Comparison of ENCODE assay signal across 8 cellular contexts in genomic region chr12:14810953-14811483, GRCh38. TPM values are rescaled to one million over a fixed set of nuclear protein-coding genes. Genes with fewer than 3 reads are reported as not detected.
DNase-seq lines count a peak whose midpoint lies in the region; ATAC-seq and TF ChIP-seq lines count a peak whose summit lies in the region.

No MANE protein-coding gene starts in this region.

- intact Hi-C loops in activated T-helper 1 cell treated with anti-CD3 and anti-CD28 coated beads, Interleukin-12 subunit alpha, Interleukin-12 subunit beta, Interleukin-2, Interleukin-4 antibody, amounts not matched to agents 30 ng/mL and 10 ng/mL and 1 ng/mL, durations not matched to agents 14 hours and 24 hours and 36 hours (cut with micrococcal nuclease), result no loop called here

- DNase-seq in ACHN (peak; percentile 67), GM10266 (ENCODE audit: extremely low spot score) (no peak), RPMI7951 (ENCODE audit: low read depth) (peak; percentile 32), glomerular visceral epithelial cell (ENCODE audit: extremely low spot score) (peak; percentile 25), GDM1 (lab: John Stamatoyannopoulos, UW) (no peak)
- DNase-seq in activated T-helper 1 cell treated with anti-CD3 and anti-CD28 coated beads, Interleukin-12 subunit alpha, Interleukin-12 subunit beta, Interleukin-2, Interleukin-4 antibody, amounts not matched to agents 30 ng/mL and 10 ng/mL and 1 ng/mL, durations not matched to agents 14 hours and 24 hours and 36 hours (ENCODE audit: low spot score), result no peak
- DNase-seq in activated effector memory CD4-positive, alpha-beta T cell treated with Interleukin-2 at 50 U/mL for 16 hours, result no peak

- ATAC-seq in HG03342 (IDR thresholded peaks at IDR 0.05; ENCODE audit: unreplicated experiment), result no peak

- H3K27ac Mint-ChIP-seq in activated T-helper 1 cell treated with anti-CD3 and anti-CD28 coated beads, Interleukin-12 subunit alpha, Interleukin-12 subunit beta, Interleukin-2, Interleukin-4 antibody, amounts not matched to agents 30 ng/mL and 10 ng/mL and 1 ng/mL, durations not matched to agents 14 hours and 24 hours and 36 hours, result no peak overlapping the region

- in situ Hi-C loops in ACHN (cut with HindIII; ENCODE audit: low pct_ligation_motif_present, low pct_unique_long_range_greater_than_20kb, low sequenced_read_pairs), result no loop called here

- H3K9me3 Mint-ChIP-seq in activated T-helper 1 cell treated with anti-CD3 and anti-CD28 coated beads, Interleukin-12 subunit alpha, Interleukin-12 subunit beta, Interleukin-2, Interleukin-4 antibody, amounts not matched to agents 30 ng/mL and 10 ng/mL and 1 ng/mL, durations not matched to agents 14 hours and 24 hours and 36 hours, result no peaks in the 10 kb centered on the region

- peaks cover 5% of the 10 kb centered on the region for H3K27me3 Mint-ChIP-seq in activated T-helper 1 cell treated with anti-CD3 and anti-CD28 coated beads, Interleukin-12 subunit alpha, Interleukin-12 subunit beta, Interleukin-2, Interleukin-4 antibody, amounts not matched to agents 30 ng/mL and 10 ng/mL and 1 ng/mL, durations not matched to agents 14 hours and 24 hours and 36 hours (ENCODE audit: insufficient read depth)

- no peaks in the 10 kb centered on the region for H3K36me3 Mint-ChIP-seq in activated T-helper 1 cell treated with anti-CD3 and anti-CD28 coated beads, Interleukin-12 subunit alpha, Interleukin-12 subunit beta, Interleukin-2, Interleukin-4 antibody, amounts not matched to agents 30 ng/mL and 10 ng/mL and 1 ng/mL, durations not matched to agents 14 hours and 24 hours and 36 hours (ENCODE audit: low read depth)

- peaks cover 8% of the 10 kb centered on the region for H3K4me1 Mint-ChIP-seq in activated T-helper 1 cell treated with anti-CD3 and anti-CD28 coated beads, Interleukin-12 subunit alpha, Interleukin-12 subunit beta, Interleukin-2, Interleukin-4 antibody, amounts not matched to agents 30 ng/mL and 10 ng/mL and 1 ng/mL, durations not matched to agents 14 hours and 24 hours and 36 hours (ENCODE audit: low read depth)

- no peak overlapping the region for H3K4me3 Mint-ChIP-seq in activated T-helper 1 cell treated with anti-CD3 and anti-CD28 coated beads, Interleukin-12 subunit alpha, Interleukin-12 subunit beta, Interleukin-2, Interleukin-4 antibody, amounts not matched to agents 30 ng/mL and 10 ng/mL and 1 ng/mL, durations not matched to agents 14 hours and 24 hours and 36 hours

- TF ChIP-seq CTCF in GM10266 (IDR thresholded peaks at IDR 0.05; ENCODE audit: control insufficient read depth, insufficient read depth, low read depth, missing control alignments), result peak; percentile 10

RNA-seq across cellular contexts. Expression of gene SMCO3, which starts 3.0 kb away (rescaled TPM):
- total RNA-seq in RPMI7951 (2014; rRNA removed; shearing (Covaris generic)), result not detected in 2 replicates
- not detected in 2 replicates for total RNA-seq in activated T-helper 1 cell treated with anti-CD3 and anti-CD28 coated beads, Interleukin-12 subunit alpha, Interleukin-12 subunit beta, Interleukin-2, Interleukin-4 antibody, amounts not matched to agents 30 ng/mL and 10 ng/mL and 1 ng/mL, durations not matched to agents 14 hours and 24 hours and 36 hours

RNA-seq across cellular contexts. Expression of gene C12orf60, which starts 7.5 kb away (rescaled TPM):
- total RNA-seq in RPMI7951 (2014; rRNA removed; shearing (Covaris generic)), result 1.8 and 3.3 TPM in 2 replicates
- total RNA-seq in activated T-helper 1 cell treated with anti-CD3 and anti-CD28 coated beads, Interleukin-12 subunit alpha, Interleukin-12 subunit beta, Interleukin-2, Interleukin-4 antibody, amounts not matched to agents 30 ng/mL and 10 ng/mL and 1 ng/mL, durations not matched to agents 14 hours and 24 hours and 36 hours, result 2.1 and 2.2 TPM in 2 replicates

RNA-seq across cellular contexts. Expression of gene WBP11, which starts 7.7 kb away (rescaled TPM):
- total RNA-seq in RPMI7951 (2014; rRNA removed; shearing (Covaris generic)), result 23.9 and 31.6 TPM in 2 replicates
- 128 and 142 TPM in 2 replicates for total RNA-seq in activated T-helper 1 cell treated with anti-CD3 and anti-CD28 coated beads, Interleukin-12 subunit alpha, Interleukin-12 subunit beta, Interleukin-2, Interleukin-4 antibody, amounts not matched to agents 30 ng/mL and 10 ng/mL and 1 ng/mL, durations not matched to agents 14 hours and 24 hours and 36 hours

RNA-seq across cellular contexts. Expression of gene ART4, which starts 32.3 kb away (rescaled TPM):
- total RNA-seq in RPMI7951 (2014; rRNA removed; shearing (Covaris generic)), result not detected in 2 replicates
- not detected in 2 replicates for total RNA-seq in activated T-helper 1 cell treated with anti-CD3 and anti-CD28 coated beads, Interleukin-12 subunit alpha, Interleukin-12 subunit beta, Interleukin-2, Interleukin-4 antibody, amounts not matched to agents 30 ng/mL and 10 ng/mL and 1 ng/mL, durations not matched to agents 14 hours and 24 hours and 36 hours

Comparison
In these comparisons a context has a peak if more than half of its experiments do, and no peak if none do; other contexts are left out.
1. DNase-seq: peak in ACHN (single experiment), RPMI7951 (single experiment) and glomerular visceral epithelial cell (single experiment); none in GM10266 (single experiment), GDM1 (single experiment), activated T-helper 1 cell treated with anti-CD3 and anti-CD28 coated beads, Interleukin-12 subunit alpha, Interleukin-12 subunit beta, Interleukin-2, Interleukin-4 antibody, amounts not matched to agents 30 ng/mL and 10 ng/mL and 1 ng/mL, durations not matched to agents 14 hours and 24 hours and 36 hours (single experiment) and activated effector memory CD4-positive, alpha-beta T cell treated with Interleukin-2 at 50 U/mL for 16 hours (single experiment).